In the genomic region with DNA sequence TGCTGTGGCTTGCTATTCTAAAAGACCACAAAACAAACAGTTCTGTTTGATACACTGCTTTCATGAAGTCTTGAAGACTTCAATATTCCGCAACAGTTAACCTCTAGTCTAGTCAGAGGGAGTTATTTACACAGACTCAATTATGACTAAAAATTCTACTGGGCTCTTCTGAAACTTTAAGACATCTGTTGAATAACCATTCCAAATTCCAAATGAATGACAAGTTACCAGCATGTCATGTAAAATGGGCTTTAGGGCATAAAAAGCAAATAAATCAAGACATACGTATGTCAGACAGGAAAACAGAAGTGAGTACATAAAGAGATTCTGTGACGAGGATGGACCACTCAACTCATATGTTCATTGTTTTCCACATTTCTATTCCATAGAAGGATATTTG, we compare ENCODE assay signal across 19 cellular contexts.
A peak's percentile ranks its signal among the peaks of the same experiment; 100 is the strongest.
DNase-seq lines count a peak whose midpoint lies in the region; ATAC-seq, FAIRE-seq and TF ChIP-seq lines count a peak whose summit lies in the region.
"Had no signal": no experiment of that assay in that cellular context is flagged by ENCODE, and none has a peak within 500 bp of the region (broad histone marks: within the 10 kb centered on the region; RNA-seq: fewer than 3 reads in every experiment).

No MANE protein-coding gene starts in this region.

- H3K36me3 ChIP-seq in bronchial epithelial cell (ENCODE audit: control insufficient read depth, insufficient read depth, low read length), result peaks cover 5% of the 10 kb centered on the region
- peaks cover 0 to 51% (median 7%) of the 10 kb centered on the region in 9 donors for H3K36me3 ChIP-seq in heart right ventricle
- peaks cover 0 to 3% of the 10 kb centered on the region in 2 donors for H3K36me3 ChIP-seq in aorta (ENCODE audit: control insufficient read depth in 1 of 2, insufficient read depth in 2 of 2, low read length in 1 of 2)
- H3K36me3 ChIP-seq: BLaER1 had no signal

- H3K4me1 ChIP-seq in heart right ventricle, result peaks cover 0 to 6% (median 3%) of the 10 kb centered on the region in 9 donors
- H3K4me1 ChIP-seq in aorta (ENCODE audit: control insufficient read depth in 1 of 2, insufficient read depth in 2 of 2, low read length in 2 of 2), result no peaks in the 10 kb centered on the region
- H3K4me1 ChIP-seq: BLaER1 had no signal

- WGBS in heart right ventricle, 2 donors, result 93% methylated on average over 3 of the region's 3 CpGs
- 70 to 78% methylated on average over 3 of the region's 3 CpGs for WGBS in aorta, 2 donors

- H3K27me3 ChIP-seq in bronchial epithelial cell (ENCODE audit: control insufficient read depth, insufficient read depth, low read length) (no peaks in the 10 kb centered on the region), heart right ventricle (no peaks in the 10 kb centered on the region), aorta (ENCODE audit: control insufficient read depth in 1 of 2, insufficient read depth in 2 of 2, low read length in 1 of 2) (no peaks in the 10 kb centered on the region)
- H3K27me3 ChIP-seq: BLaER1 had no signal

- no peak overlapping the region for H3K4me3 ChIP-seq in bronchial epithelial cell (ENCODE audit: low read depth, low read length)
- H3K4me3 ChIP-seq in heart right ventricle, result no peak overlapping the region
- H3K4me3 ChIP-seq in aorta (ENCODE audit: low read length in 2 of 2), result no peak overlapping the region
- H3K4me3 ChIP-seq: BLaER1 had no signal

- DNase-seq in AG08396 (ENCODE audit: low spot score), result peak; percentile 16
- peak; percentile 10 for DNase-seq in HTR-8/SVneo (ENCODE audit: insufficient read length, low spot score)
- peak; percentile 69 for DNase-seq in bronchial epithelial cell (ENCODE audit: low read depth)
- peak; percentile 27 for DNase-seq in kidney tubule cell (ENCODE audit: low spot score)
- no peak for DNase-seq in heart right ventricle
- no peak for DNase-seq in aorta
- no peak for DNase-seq in activated CD8-positive, alpha-beta memory T cell treated with anti-CD3 and anti-CD28 coated beads for 24 hours
- DNase-seq: activated CD4-positive, alpha-beta memory T cell treated with anti-CD3 and anti-CD28 coated beads, Interleukin-2, amount 10 ng/mL, durations not matched to agents 7 days and 5 days; activated effector memory CD4-positive, alpha-beta T cell treated with anti-CD3 and anti-CD28 coated beads, Interleukin-2, amount 50 U/mL, for 16 hours; midbrain; NCI-H1092 treated with DMSO at 0.1 percent for 48 hours; NCI-H524 treated with DMSO at 0.1 percent for 48 hours; SHP77; stimulated activated CD4-positive, alpha-beta T cell treated with anti-CD3 and anti-CD28 coated beads, Interleukin-2, amount 100 ng/mL, for 48 hours had no signal

- TF ChIP-seq CTCF in bronchial epithelial cell (IDR thresholded peaks at IDR 0.05; ENCODE audit: insufficient read depth, low read length, severe bottlenecking) (no peak), heart right ventricle (IDR thresholded peaks at IDR 0.05) (no peak)

- H3K9me3 ChIP-seq in heart right ventricle (no peaks in the 10 kb centered on the region), aorta (ENCODE audit: control insufficient read depth, low read length) (no peaks in the 10 kb centered on the region)
- H3K9me3 ChIP-seq: BLaER1 had no signal

- intact Hi-C loops in heart right ventricle (cut with DNase I) (loop anchor here in 8 of 10 donors (5.0 to 10.0 kb wide), 6 partner anchors 95 to 518 kb away; partner anchors contain the start of gene PLOD2 (in 1 of the 8)), aorta (cut with DNase I) (loop anchor here (5.0 kb wide), 1 partner anchor 120 kb away; no protein-coding TSS in a partner anchor)

- no peak overlapping the region for H3K27ac ChIP-seq in heart right ventricle
- no peak overlapping the region for H3K27ac ChIP-seq in aorta (ENCODE audit: low read depth in 1 of 2, low read length in 2 of 2)
- H3K27ac ChIP-seq: BLaER1 had no signal

- FAIRE-seq in HTR-8/SVneo (lab: Jason Lieb, UNC), result peak; percentile 4
- FAIRE-seq in bronchial epithelial cell (lab: Jason Lieb, UNC), result no peak
- FAIRE-seq: endothelial cell of umbilical vein, G401.6 had no signal

- ATAC-seq in heart right ventricle (no peak), GM21786 (IDR thresholded peaks at IDR 0.05; ENCODE audit: unreplicated experiment) (no peak), aorta (ENCODE audit: low FRiP score) (no peak)
- ATAC-seq: stimulated activated effector memory CD8-positive, alpha-beta T cell treated with anti-CD3 and anti-CD28 coated beads, Interleukin-12 subunit alpha, Interleukin-12 subunit beta, amount 100 ng/mL, for 72 hours had no signal

Comparison
In these comparisons a context has a peak if more than half of its experiments do, and no peak if none do; other contexts are left out.
1. DNase-seq: peak in AG08396 (single experiment), HTR-8/SVneo (single experiment), bronchial epithelial cell (single experiment) and kidney tubule cell (single experiment); none in heart right ventricle (0 of 2), aorta (0 of 2) and activated CD8-positive, alpha-beta memory T cell treated with anti-CD3 and anti-CD28 coated beads for 24 hours (single experiment).